Comparison of ENCODE assay signal across 14 cellular contexts in the genomic region with DNA sequence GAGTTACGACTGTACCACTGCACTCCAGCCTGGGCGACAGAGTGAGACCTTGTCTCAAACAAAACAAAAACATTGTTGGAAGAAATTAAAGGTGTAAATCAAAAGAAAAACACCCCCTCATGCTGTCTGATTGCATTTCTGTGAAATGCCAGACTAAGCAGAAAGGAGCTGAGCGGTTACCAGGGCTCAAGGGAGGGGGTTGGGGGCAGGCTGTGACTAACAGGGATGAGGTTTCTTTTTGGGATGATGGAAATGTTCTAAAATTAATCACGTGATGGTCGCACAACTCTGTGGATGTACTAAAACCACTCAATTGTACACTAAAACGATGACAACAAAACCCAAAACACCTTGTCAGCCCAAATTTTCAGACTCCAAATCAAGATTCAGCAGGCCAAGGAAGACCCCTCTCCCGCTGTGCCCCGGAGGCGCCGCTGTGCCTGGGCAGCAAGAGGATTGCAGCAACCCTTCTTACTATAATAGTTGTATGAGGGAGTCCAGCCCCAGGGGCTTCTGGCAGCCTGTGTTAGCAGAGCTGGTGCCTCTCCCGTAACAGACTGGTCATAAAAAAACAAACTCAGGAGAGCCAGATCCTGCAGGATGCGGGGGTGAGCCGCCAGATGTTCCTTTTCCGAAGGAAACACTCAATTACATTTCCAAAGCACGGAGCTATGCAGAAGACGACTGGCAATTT. TPM values are rescaled to one million over a fixed set of nuclear protein-coding genes. Genes with fewer than 3 reads are reported as not detected.
A peak's percentile ranks its signal among the peaks of the same experiment; 100 is the strongest.
DNase-seq lines count a peak whose midpoint lies in the region; ATAC-seq, FAIRE-seq and TF ChIP-seq lines count a peak whose summit lies in the region.
"Had no signal": no experiment of that assay in that cellular context is flagged by ENCODE, and none has a peak within 500 bp of the region (broad histone marks: within the 10 kb centered on the region; RNA-seq: fewer than 3 reads in every experiment).

No MANE protein-coding gene starts in this region.

- no peak overlapping the region for H3K23ac ChIP-seq in mesenchymal stem cell (ENCODE audit: low read length in 2 of 2)

- no peak overlapping the region for H2BK12ac ChIP-seq in mesenchymal stem cell (ENCODE audit: low read length in 2 of 2)

- peak overlapping the region; percentile 83 for H3K9ac ChIP-seq in mesenchymal stem cell (ENCODE audit: low read length)

- H3K4me3 ChIP-seq in mesenchymal stem cell (ENCODE audit: insufficient read depth in 1 of 2, low read depth in 1 of 2, low read length in 2 of 2) (peak overlapping the region in 1 of 2 experiments; percentile 59), transverse colon (no peak overlapping the region)
- H3K4me3 ChIP-seq: adrenal gland had no signal

- H3K36me3 ChIP-seq in mesenchymal stem cell (ENCODE audit: control insufficient read depth in 1 of 2, insufficient read depth in 2 of 2, low read depth in 1 of 2, low read length in 2 of 2): peaks cover 58 to 70% of the 10 kb centered on the region in 2 experiments
- H3K36me3 ChIP-seq in transverse colon: peaks cover 0 to under 1% (median 0%) of the 10 kb centered on the region in 4 donors

- FAIRE-seq in endometrium (lab: Jason Lieb, UNC): peak; percentile 87
- FAIRE-seq: A204.1, RCC 7860 had no signal

- H2BK5ac ChIP-seq in mesenchymal stem cell (ENCODE audit: low read depth, low read length, poor library complexity, severe bottlenecking): no peak overlapping the region

- H3K9me3 ChIP-seq in mesenchymal stem cell (ENCODE audit: control insufficient read depth, low read length): no peaks in the 10 kb centered on the region
- H3K9me3 ChIP-seq in transverse colon: no peaks in the 10 kb centered on the region
- H3K9me3 ChIP-seq: adrenal gland had no signal

- in situ Hi-C loops in transverse colon (cut with MboI; ENCODE audit: low pct_ligation_motif_present in 1 of 4, low pct_unique_long_range_greater_than_20kb in 1 of 4, low sequenced_read_pairs in 3 of 4): no loop called here

- TF ChIP-seq CTCF in transverse colon (IDR thresholded peaks at IDR 0.05): no peak

- H2BK15ac ChIP-seq in mesenchymal stem cell (ENCODE audit: low read depth, poor library complexity, severe bottlenecking): no peak overlapping the region

- H3K79me1 ChIP-seq in mesenchymal stem cell (replicated peaks; ENCODE audit: low read length, poor library complexity, severe bottlenecking): peaks cover 57% of the 10 kb centered on the region

- no peaks in the 10 kb centered on the region for H3K4me1 Mint-ChIP-seq in activated T-cell treated with anti-CD3 and anti-CD28 coated beads, Interleukin-2, amount 50 U/mL, for 24 hours (ENCODE audit: low read depth)

- no peak overlapping the region for H3K4me3 Mint-ChIP-seq in activated T-cell treated with anti-CD3 and anti-CD28 coated beads, Interleukin-2, amount 50 U/mL, for 24 hours

- H3K9me3 Mint-ChIP-seq in activated T-cell treated with anti-CD3 and anti-CD28 coated beads, Interleukin-2, amount 50 U/mL, for 24 hours: no peaks in the 10 kb centered on the region

- H3K27me3 ChIP-seq in mesenchymal stem cell (ENCODE audit: control insufficient read depth in 1 of 2, insufficient read depth in 1 of 2, low read length in 2 of 2) (no peaks in the 10 kb centered on the region), transverse colon (no peaks in the 10 kb centered on the region)
- H3K27me3 ChIP-seq: adrenal gland had no signal

- peaks cover 94% of the 10 kb centered on the region for H3K36me3 Mint-ChIP-seq in activated T-cell treated with anti-CD3 and anti-CD28 coated beads, Interleukin-2, amount 50 U/mL, for 24 hours (ENCODE audit: low read depth)

- H3K27ac ChIP-seq in mesenchymal stem cell (ENCODE audit: low read length, poor library complexity, severe bottlenecking): no peak overlapping the region
- H3K27ac ChIP-seq in transverse colon: peak overlapping the region; percentile 59 to 71 (median 64)
- H3K27ac ChIP-seq: HL-60 had no signal

- H4K91ac ChIP-seq in mesenchymal stem cell (ENCODE audit: low read length): no peak overlapping the region

- DNase-seq in activated T-cell treated with anti-CD3 and anti-CD28 coated beads, Interleukin-2, amount 50 U/mL, for 24 hours: no peak
- DNase-seq in activated T-cell treated with anti-CD3 and anti-CD28 coated beads, Interleukin-2, amount 50 U/mL, for 48 hours: no peak
- DNase-seq in mesenchymal stem cell (peak; percentile 64), transverse colon (no peak), GF-D8 (lab: John Stamatoyannopoulos, UW) (no peak)
- no peak for DNase-seq in activated CD4-positive, alpha-beta T cell treated with anti-CD3 and anti-CD28 coated beads for 48 hours
- DNase-seq: adrenal gland, NCI-H1105, nucleus accumbens had no signal

- ATAC-seq in GM21447 (IDR thresholded peaks at IDR 0.05; ENCODE audit: unreplicated experiment): no peak

- H3K4me2 ChIP-seq in mesenchymal stem cell (ENCODE audit: low read length, poor library complexity, severe bottlenecking): no peak overlapping the region

- H2AK5ac ChIP-seq in mesenchymal stem cell (ENCODE audit: low read length, severe bottlenecking): no peak overlapping the region

- no peak overlapping the region for H3K18ac ChIP-seq in mesenchymal stem cell (ENCODE audit: low read depth in 1 of 2, low read length in 2 of 2)

- TF ChIP-seq POLR2A in transverse colon (IDR thresholded peaks at IDR 0.05): no peak

- no peak overlapping the region for H4K8ac ChIP-seq in mesenchymal stem cell (ENCODE audit: low read length)

- no peaks in the 10 kb centered on the region for H3K27me3 Mint-ChIP-seq in activated T-cell treated with anti-CD3 and anti-CD28 coated beads, Interleukin-2, amount 50 U/mL, for 24 hours

- no peak for TF ChIP-seq EP300 in transverse colon (IDR thresholded peaks at IDR 0.05; ENCODE audit: low read depth)

- no peak overlapping the region for H3K4ac ChIP-seq in mesenchymal stem cell (ENCODE audit: low read depth in 1 of 2, low read length in 2 of 2)

- 40% methylated on average over 14 of the region's 16 CpGs for WGBS in mesenchymal stem cell
- WGBS in transverse colon (ENCODE audit: low coverage in 1 of 2), 2 donors: 68 to 77% methylated on average over 9 to 16 of the region's 16 CpGs

- H2BK120ac ChIP-seq in mesenchymal stem cell (ENCODE audit: low read depth, low read length): no peak overlapping the region

- H3K4me1 ChIP-seq in mesenchymal stem cell (ENCODE audit: control insufficient read depth, insufficient read depth, low read depth, low read length) (peaks cover 17% of the 10 kb centered on the region), transverse colon (peaks cover 6 to 30% (median 15%) of the 10 kb centered on the region in 4 donors)

- intact Hi-C loops in transverse colon (cut with DNase I; ENCODE audit: low total_unique reads): no loop called here

- no peak overlapping the region for H3K14ac ChIP-seq in mesenchymal stem cell (ENCODE audit: low read length in 2 of 2)

- H2AFZ ChIP-seq in mesenchymal stem cell (ENCODE audit: low read depth, low read length): no peak overlapping the region

- peak overlapping the region; percentile 59 for H3K27ac Mint-ChIP-seq in activated T-cell treated with anti-CD3 and anti-CD28 coated beads, Interleukin-2, amount 50 U/mL, for 24 hours

RNA-seq across cellular contexts. Expression of gene CAPS, which starts 20.9 kb away (rescaled TPM):
- polyA plus RNA-seq in mesenchymal stem cell (2013, experiment 1 of 2): 2.4 TPM
- 2.3 TPM for polyA plus RNA-seq in mesenchymal stem cell (2013, experiment 2 of 2)
- total RNA-seq in transverse colon: 10 to 100 TPM; 24.6 to 57.3 (median 38.0) TPM

RNA-seq across cellular contexts. Expression of gene VMAC, which starts 30.3 kb away (rescaled TPM):
- 3.1 TPM for polyA plus RNA-seq in mesenchymal stem cell (2013, experiment 1 of 2)
- polyA plus RNA-seq in mesenchymal stem cell (2013, experiment 2 of 2): 2.4 TPM
- total RNA-seq in transverse colon: 10 to 100 TPM in 2 of 4 donors, 1 to 10 TPM in 2; 8.9 to 59.5 (median 18.4) TPM

RNA-seq across cellular contexts. Expression of gene NDUFA11, which starts 31.3 kb away (rescaled TPM):
- 338 TPM for polyA plus RNA-seq in mesenchymal stem cell (2013, experiment 1 of 2)
- 347 TPM for polyA plus RNA-seq in mesenchymal stem cell (2013, experiment 2 of 2)
- total RNA-seq in transverse colon: 100 to 1,000 TPM; 149 to 352 (median 235) TPM

RNA-seq across cellular contexts. Expression of gene RANBP3, which starts 43.0 kb away (rescaled TPM):
- 80.2 TPM for polyA plus RNA-seq in mesenchymal stem cell (2013, experiment 1 of 2)
- polyA plus RNA-seq in mesenchymal stem cell (2013, experiment 2 of 2): 75.1 TPM
- total RNA-seq in transverse colon: 100 to 1,000 TPM in 1 of 4 donors, 10 to 100 TPM in 3; 58.9 to 175 (median 65.0) TPM
